ENCODE assay signal across 11 cellular contexts in the genomic region with DNA sequence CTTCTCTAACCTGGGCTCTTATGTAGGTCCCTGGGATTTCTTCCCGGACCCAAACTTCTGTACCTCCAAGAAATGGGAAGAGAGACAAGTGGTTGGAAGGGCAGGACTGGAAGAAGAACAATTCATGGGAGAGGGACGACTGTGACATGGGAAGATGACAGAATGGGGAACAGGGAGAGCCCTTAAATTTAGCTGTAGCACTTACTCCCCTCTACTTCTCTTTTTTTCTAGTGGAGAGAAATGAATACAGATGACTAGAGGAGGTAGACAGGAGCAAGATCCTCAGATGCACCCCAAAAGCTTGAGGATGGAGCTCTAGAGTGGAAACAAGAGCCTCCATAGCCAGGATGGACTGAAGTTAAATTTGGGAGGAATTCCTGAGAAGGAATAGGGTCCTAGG. TPM values are rescaled to one million over a fixed set of nuclear protein-coding genes. Genes with fewer than 3 reads are reported as not detected.
DNase-seq lines count a peak whose midpoint lies in the region; ATAC-seq, FAIRE-seq and TF ChIP-seq lines count a peak whose summit lies in the region.
"Had no signal": no experiment of that assay in that cellular context is flagged by ENCODE, and none has a peak within 500 bp of the region (broad histone marks: within the 10 kb centered on the region; RNA-seq: fewer than 3 reads in every experiment).

No MANE protein-coding gene starts in this region.

- peak overlapping the region; percentile 7 for H3K4me2 ChIP-seq in keratinocyte (ENCODE audit: control insufficient read depth, extremely low read depth, insufficient read depth, low read depth, low read length)

- peak overlapping the region; percentile 94 for H3K27ac Mint-ChIP-seq in activated naive CD4-positive, alpha-beta T cell treated with anti-CD3 and anti-CD28 coated beads, Interleukin-2, amount 10 ng/mL, durations not matched to agents 7 days and 5 days
- peak overlapping the region; percentile 92 to 95 for H3K27ac Mint-ChIP-seq in T-cell

- CTCF ChIA-PET in activated naive CD4-positive, alpha-beta T cell treated with anti-CD3 and anti-CD28 coated beads, Interleukin-2, amount 10 ng/mL, durations not matched to agents 7 days and 5 days (lab: Charles Lee) = interaction anchor here (1.0 to 12.4 kb wide), 7 partner anchors 13 to 234 kb away, joined by 3 to 179 read pairs (median 7); a partner anchor contains a TSS
- CTCF ChIA-PET in T-cell (lab: Charles Lee) (interaction anchor here (0.9 to 9.9 kb wide), 5 partner anchors 10 to 234 kb away, joined by 3 to 248 read pairs (median 7); a partner anchor contains a TSS), GM10248 (lab: Yijun Ruan, JAX) (interaction anchor here (1.0 to 43.8 kb wide), 9 partner anchors 9 to 232 kb away, joined by 3 to 1411 read pairs (median 6); a partner anchor contains a TSS)

- H3K27me3 ChIP-seq in keratinocyte (ENCODE audit: control insufficient read depth, extremely low read depth, insufficient read depth, low read length) (no peaks in the 10 kb centered on the region), thymus (ENCODE audit: control insufficient read depth, insufficient read depth) (no peaks in the 10 kb centered on the region)

- H3K79me2 ChIP-seq in keratinocyte (ENCODE audit: control insufficient read depth, insufficient read depth, low read length) = peaks cover 68% of the 10 kb centered on the region

- H2AFZ ChIP-seq in keratinocyte (ENCODE audit: control insufficient read depth, low read length) = no peak overlapping the region

- peaks cover 2% of the 10 kb centered on the region for H3K9me1 ChIP-seq in keratinocyte (ENCODE audit: control insufficient read depth, extremely low read depth, insufficient read depth, low read length)

- peak overlapping the region; percentile 88 for H3K4me3 Mint-ChIP-seq in activated naive CD4-positive, alpha-beta T cell treated with anti-CD3 and anti-CD28 coated beads, Interleukin-2, amount 10 ng/mL, durations not matched to agents 7 days and 5 days
- peak overlapping the region; percentile 85 to 89 (median 89) for H3K4me3 Mint-ChIP-seq in T-cell

- POLR2A ChIA-PET in T-cell (lab: Charles Lee) (interaction anchor here (0.5 to 4.6 kb wide), 5 partner anchors 13 to 41 kb away, joined by 3 to 58 read pairs (median 4); a partner anchor contains a TSS), GM10248 (lab: Yijun Ruan, JAX) (no interaction called here)

- peaks cover 34% of the 10 kb centered on the region for H3K4me1 ChIP-seq in keratinocyte (ENCODE audit: control insufficient read depth, extremely low read depth, insufficient read depth, low read length)
- peaks cover 48% of the 10 kb centered on the region for H3K4me1 ChIP-seq in thymus (ENCODE audit: control insufficient read depth, insufficient read depth, low read length)

- dilution Hi-C loops in keratinocyte (cut with MboI; ENCODE audit: extremely low pct_ligation_motif_present, low sequenced_read_pairs) = no loop called here

- peaks cover 69% of the 10 kb centered on the region for H3K4me1 Mint-ChIP-seq in activated naive CD4-positive, alpha-beta T cell treated with anti-CD3 and anti-CD28 coated beads, Interleukin-2, amount 10 ng/mL, durations not matched to agents 7 days and 5 days
- H3K4me1 Mint-ChIP-seq in T-cell = peaks cover 72 to 76% (median 74%) of the 10 kb centered on the region in 3 donors

- H3K36me3 ChIP-seq in keratinocyte (ENCODE audit: control insufficient read depth in 2 of 2, extremely low read depth in 1 of 2, insufficient read depth in 2 of 2, low read length in 2 of 2) = peaks cover 3 to 11% of the 10 kb centered on the region in 2 experiments
- H3K36me3 ChIP-seq in thymus (ENCODE audit: control insufficient read depth, insufficient read depth) = peaks cover 10% of the 10 kb centered on the region

- TF ChIP-seq CTCF in keratinocyte (optimal IDR thresholded peaks at IDR 0.05 in 1 of 3, IDR thresholded peaks at IDR 0.05 in 1 of 3, conservative IDR thresholded peaks at IDR 0.05 in 1 of 3; ENCODE audit: extremely low read depth in 1 of 3, insufficient read depth in 2 of 3, low read length in 3 of 3) (no peak), GM10248 (IDR thresholded peaks at IDR 0.05; ENCODE audit: control extremely low read depth, extremely low read depth, low read depth, missing control alignments) (no peak)

- DNase-seq in activated naive CD4-positive, alpha-beta T cell treated with anti-CD3 and anti-CD28 coated beads, Interleukin-2, amount 10 ng/mL, durations not matched to agents 7 days and 5 days = no peak
- DNase-seq in activated naive CD4-positive, alpha-beta T cell treated with Interleukin-2 at 50 U/mL for 16 hours = no peak
- DNase-seq in T-cell (no peak), keratinocyte (ENCODE audit: low read depth, low spot score) (no peak), NCI-H774 (lab: John Stamatoyannopoulos, UW) (no peak), GM10248 (ENCODE audit: extremely low spot score) (no peak)
- DNase-seq: cerebellar nuclear complex, NCI-H1930 had no signal

- 45% methylated on average over 2 of the region's 2 CpGs for WGBS in thymus

- no peak overlapping the region for H3K9ac ChIP-seq in keratinocyte (ENCODE audit: control insufficient read depth, extremely low read depth, insufficient read depth, low read length)

- no peak overlapping the region for H3K4me3 ChIP-seq in keratinocyte (ENCODE audit: control insufficient read depth in 2 of 3, extremely low read depth in 1 of 3, insufficient read depth in 2 of 3, low read depth in 1 of 3, low read length in 3 of 3)
- peak overlapping the region; percentile 97 for H3K4me3 ChIP-seq in thymus (ENCODE audit: low read length)

- peaks cover 3% of the 10 kb centered on the region for H4K20me1 ChIP-seq in keratinocyte (ENCODE audit: control insufficient read depth, extremely low read depth, insufficient read depth, low read length)

- H3K27ac ChIP-seq in keratinocyte (ENCODE audit: control insufficient read depth, insufficient read depth, low read length) (no peak overlapping the region), thymus (ENCODE audit: low read depth) (peak overlapping the region; percentile 47)
- H3K27ac ChIP-seq: C4-2B had no signal

- H3K27me3 Mint-ChIP-seq in activated naive CD4-positive, alpha-beta T cell treated with anti-CD3 and anti-CD28 coated beads, Interleukin-2, amount 10 ng/mL, durations not matched to agents 7 days and 5 days = no peaks in the 10 kb centered on the region
- no peaks in the 10 kb centered on the region for H3K27me3 Mint-ChIP-seq in T-cell

- no peak for FAIRE-seq in keratinocyte (lab: Jason Lieb, UNC)

- H3K36me3 Mint-ChIP-seq in activated naive CD4-positive, alpha-beta T cell treated with anti-CD3 and anti-CD28 coated beads, Interleukin-2, amount 10 ng/mL, durations not matched to agents 7 days and 5 days = peaks cover 48% of the 10 kb centered on the region
- peaks cover 28% of the 10 kb centered on the region for H3K36me3 Mint-ChIP-seq in T-cell

- H3K9me3 Mint-ChIP-seq in activated naive CD4-positive, alpha-beta T cell treated with anti-CD3 and anti-CD28 coated beads, Interleukin-2, amount 10 ng/mL, durations not matched to agents 7 days and 5 days = no peaks in the 10 kb centered on the region
- H3K9me3 Mint-ChIP-seq in T-cell = no peaks in the 10 kb centered on the region

- H3K9me3 ChIP-seq in keratinocyte (ENCODE audit: control insufficient read depth, low read depth, low read length) (no peaks in the 10 kb centered on the region), thymus (ENCODE audit: control insufficient read depth) (no peaks in the 10 kb centered on the region)

- ATAC-seq in T-cell (replicated peaks in 1 of 4) (no peak), HG02642 (IDR thresholded peaks at IDR 0.05; ENCODE audit: poor library complexity, unreplicated experiment) (no peak)

RNA-seq across cellular contexts. Expression of a gene that starts 2.3 kb away (rescaled TPM):
- total RNA-seq in T-cell = 100 to 1,000 TPM in 4 of 5 donors, 10 to 100 TPM in 1; 88.1 to 108 (median 106) TPM
- polyA plus RNA-seq in keratinocyte (39.8 to 84.6 TPM (median 67.1 TPM) in 3 replicates), thymus (77.3 TPM)
- polyA plus RNA-seq in keratinocyte (2011; ENCODE audit: low read depth) = 17.7 TPM
- 67.3 and 106 TPM in 2 replicates for polyA plus RNA-seq in keratinocyte (2011; cell fraction: cytosol; rRNA removed)
- 32.3 and 51.6 TPM in 2 replicates for polyA plus RNA-seq in keratinocyte (2011; cell fraction: nucleus; rRNA removed)
- polyA plus RNA-seq in keratinocyte (2012; ENCODE audit: low replicate concordance) = 69.4 and 84.6 TPM in 2 replicates
- polyA minus RNA-seq in keratinocyte = 82.3 to 191 TPM (median 136 TPM) in 3 replicates
- polyA minus RNA-seq in keratinocyte (2011; cell fraction: cytosol; rRNA and poly(A)+ RNA removed) = 134 TPM
- polyA minus RNA-seq in keratinocyte (2011; cell fraction: nucleus; rRNA and poly(A)+ RNA removed) = 31.6 and 33.4 TPM in 2 replicates

RNA-seq across cellular contexts. Expression of a gene that starts 17.0 kb away (rescaled TPM):
- 100 to 1,000 TPM in 2 of 5 donors, 10 to 100 TPM in 3; 87.6 to 139 (median 94.5) TPM for total RNA-seq in T-cell
- polyA plus RNA-seq in keratinocyte (23.7 to 39.4 TPM (median 25.1 TPM) in 3 replicates), thymus (33.0 TPM)
- polyA plus RNA-seq in keratinocyte (2011; ENCODE audit: low read depth) = 50.8 TPM
- 24.4 and 25.1 TPM in 2 replicates for polyA plus RNA-seq in keratinocyte (2011; cell fraction: cytosol; rRNA removed)
- polyA plus RNA-seq in keratinocyte (2011; cell fraction: nucleus; rRNA removed) = 77.4 and 77.5 TPM in 2 replicates
- 36.8 and 44.7 TPM in 2 replicates for polyA plus RNA-seq in keratinocyte (2012; ENCODE audit: low replicate concordance)
- 99.8 to 170 TPM (median 101 TPM) in 3 replicates for polyA minus RNA-seq in keratinocyte
- 58.5 TPM for polyA minus RNA-seq in keratinocyte (2011; cell fraction: cytosol; rRNA and poly(A)+ RNA removed)
- polyA minus RNA-seq in keratinocyte (2011; cell fraction: nucleus; rRNA and poly(A)+ RNA removed) = 91.7 and 126 TPM in 2 replicates

RNA-seq across cellular contexts. Expression of a gene that starts 30.1 kb away (rescaled TPM):
- 10 to 100 TPM; 22.5 to 28.2 (median 24.6) TPM for total RNA-seq in T-cell
- polyA plus RNA-seq in keratinocyte (37.3 to 59.8 TPM (median 46.2 TPM) in 3 replicates), thymus (24.0 TPM)
- polyA plus RNA-seq in keratinocyte (2011; ENCODE audit: low read depth) = 12.1 TPM
- polyA plus RNA-seq in keratinocyte (2011; cell fraction: cytosol; rRNA removed) = 41.8 and 49.9 TPM in 2 replicates
- 85.2 and 108 TPM in 2 replicates for polyA plus RNA-seq in keratinocyte (2011; cell fraction: nucleus; rRNA removed)
- polyA plus RNA-seq in keratinocyte (2012; ENCODE audit: low replicate concordance) = 30.4 and 55.5 TPM in 2 replicates
- 58.5 to 85.3 TPM (median 81.3 TPM) in 3 replicates for polyA minus RNA-seq in keratinocyte
- polyA minus RNA-seq in keratinocyte (2011; cell fraction: cytosol; rRNA and poly(A)+ RNA removed) = 39.9 TPM
- 23.6 and 23.7 TPM in 2 replicates for polyA minus RNA-seq in keratinocyte (2011; cell fraction: nucleus; rRNA and poly(A)+ RNA removed)

RNA-seq across cellular contexts. Expression of a gene that starts 41.1 kb away (rescaled TPM):
- 100 to 1,000 TPM in 3 of 5 donors, 10 to 100 TPM in 2; 89.1 to 105 (median 102) TPM for total RNA-seq in T-cell
- polyA plus RNA-seq in keratinocyte (66.9 to 93.1 TPM (median 78.9 TPM) in 3 replicates), thymus (23.0 TPM)
- polyA plus RNA-seq in keratinocyte (2011; ENCODE audit: low read depth) = 30.9 TPM
- 70.5 and 86.2 TPM in 2 replicates for polyA plus RNA-seq in keratinocyte (2011; cell fraction: cytosol; rRNA removed)
- polyA plus RNA-seq in keratinocyte (2011; cell fraction: nucleus; rRNA removed) = 182 and 231 TPM in 2 replicates
- polyA plus RNA-seq in keratinocyte (2012; ENCODE audit: low replicate concordance) = 40.3 and 50.0 TPM in 2 replicates
- polyA minus RNA-seq in keratinocyte = 287 to 351 TPM (median 326 TPM) in 3 replicates
- 112 TPM for polyA minus RNA-seq in keratinocyte (2011; cell fraction: cytosol; rRNA and poly(A)+ RNA removed)
- polyA minus RNA-seq in keratinocyte (2011; cell fraction: nucleus; rRNA and poly(A)+ RNA removed) = 177 and 215 TPM in 2 replicates
